ENCODE assay signal across 8 cellular contexts in genomic region chr15:39782441-39783138, GRCh38. TPM values are rescaled to one million over a fixed set of nuclear protein-coding genes. Genes with fewer than 3 reads are reported as not detected.
DNase-seq lines count a peak whose midpoint lies in the region; ATAC-seq and TF ChIP-seq lines count a peak whose summit lies in the region.

TSS of gene FSIP1 (minus strand) at chr15:39782841. CDS start at chr15:39776524, 6,317 bp downstream.

- no peaks in the 10 kb centered on the region for H3K36me3 Mint-ChIP-seq in WTC11

- no peaks in the 10 kb centered on the region for H3K9me3 ChIP-seq in spleen

- H3K27ac ChIP-seq in caudate nucleus (ENCODE audit: low read depth, low read length) (peak within 1 kb of the TSS; percentile 69), spleen (peak within 1 kb of the TSS; percentile 56 to 91 (median 82))

- H3K27me3 ChIP-seq in spleen (replicated peaks in 1 of 7): no peaks in the 10 kb centered on the region

- H3K9me3 Mint-ChIP-seq in WTC11: peaks cover 8% of the 10 kb centered on the region

- TF ChIP-seq CTCF in WTC11 (IDR thresholded peaks at IDR 0.05) (no peak), spleen (IDR thresholded peaks at IDR 0.05 in 8 of 11, conservative IDR thresholded peaks at IDR 0.05 in 3 of 11) (peak in 2 of 11 experiments; percentile 17 to 30)

- intact Hi-C loops in spleen (cut with DNase I; ENCODE audit: low total_unique reads): loop anchor here (10.0 kb wide), 1 partner anchor 92 kb away; no protein-coding TSS in a partner anchor

- H3K27ac Mint-ChIP-seq in WTC11: peak within 1 kb of the TSS; percentile 89

- peak; percentile 98 for DNase-seq in AG08395 (ENCODE audit: low spot score)
- DNase-seq in NCI-H2227 (lab: John Stamatoyannopoulos, UW; ENCODE audit: unreplicated experiment): peak; percentile 94
- peak; percentile 97 for DNase-seq in WTC11 (ENCODE audit: low spot score)
- DNase-seq in caudate nucleus (lab: John Stamatoyannopoulos, UW): peak; percentile 79 to 100 (median 95)
- DNase-seq in inferior parietal cortex (ENCODE audit: extremely low spot score): peak; percentile 94
- DNase-seq in spleen: peak; percentile 99

- H3K4me1 ChIP-seq in spleen: peaks cover 6 to 51% (median 35%) of the 10 kb centered on the region in 6 donors

- H3K4me3 Mint-ChIP-seq in WTC11: peak within 1 kb of the TSS; percentile 79

- H3K4me1 Mint-ChIP-seq in WTC11: peaks cover 52% of the 10 kb centered on the region

- peak; percentile 97 for ATAC-seq in GM18909 (IDR thresholded peaks at IDR 0.05; ENCODE audit: poor library complexity, unreplicated experiment)
- peak; percentile 98 for ATAC-seq in HG03159 (IDR thresholded peaks at IDR 0.05; ENCODE audit: unreplicated experiment)
- peak; percentile 97 for ATAC-seq in WTC11

- peak in 1 of 3 donors; percentile 24 for TF ChIP-seq POLR2A in spleen (IDR thresholded peaks at IDR 0.05)

- POLR2A ChIA-PET in WTC11 (lab: Charles Lee): interaction anchor here (0.6 to 1.2 kb wide), 3 partner anchors 141 to 200 kb away, joined by 3 to 4 read pairs (median 4); partner anchors contain the start of gene EIF2AK4

- WGBS in spleen, 5 donors: 0 to 2% (median 0%) methylated on average over 14 to 64 of the region's 64 CpGs

- peak within 1 kb of the TSS; percentile 73 to 99 (median 98) for H3K4me3 ChIP-seq in spleen

- H3K36me3 ChIP-seq in spleen: no peaks in the 10 kb centered on the region

- CTCF ChIA-PET in WTC11 (lab: Charles Lee): interaction anchor here (0.6 to 1.9 kb wide), 11 partner anchors 26 to 1148 kb away, joined by 3 to 12 read pairs (median 3); partner anchors contain the start of gene DISP2

- no peaks in the 10 kb centered on the region for H3K27me3 Mint-ChIP-seq in WTC11 (ENCODE audit: low read depth)

TF ChIP-seq in WTC11, 78 proteins besides CTCF, POLR2A, EP300 and RAD21 (continues in another document):
- peak; percentile 92; the same call in 1 of the 2 replicates for TF ChIP-seq ARID4B (CRISPR knock-in tag; IDR thresholded peaks at IDR 0.05; ENCODE audit: borderline replicate concordance)
- no peak for TF ChIP-seq IRF1 (CRISPR knock-in tag; IDR thresholded peaks at IDR 0.05)
- peak; percentile 92 for TF ChIP-seq E2F5 (CRISPR knock-in tag; IDR thresholded peaks at IDR 0.05)
- TF ChIP-seq ATF6 (CRISPR knock-in tag; IDR thresholded peaks at IDR 0.05): no peak
- 0 out of 2 replicates have a peak, but pooled peaks have one; percentile 16 for TF ChIP-seq HMGXB4 (CRISPR knock-in tag; IDR thresholded peaks at IDR 0.05)
- TF ChIP-seq FOXK1 (CRISPR knock-in tag; IDR thresholded peaks at IDR 0.05): peak; percentile 63; the same call in 1 of the 2 replicates
- peak; percentile 37; the same call in 1 of the 2 replicates for TF ChIP-seq FOXP1 (CRISPR knock-in tag; IDR thresholded peaks at IDR 0.05; ENCODE audit: borderline replicate concordance)
- TF ChIP-seq MAX (CRISPR knock-in tag; IDR thresholded peaks at IDR 0.05): peak; percentile 83
- peak; percentile 67; the same call in 1 of the 2 replicates for TF ChIP-seq FOXP4 (CRISPR knock-in tag; IDR thresholded peaks at IDR 0.05)

RNA-seq across cellular contexts. Expression of gene FSIP1, which starts in this region (rescaled TPM):
- total RNA-seq in WTC11 (2021): 0.55 to 0.61 TPM (median 0.60 TPM) in 3 replicates
- total RNA-seq in spleen: 1 to 10 TPM in 1 of 7 donors, under 1 TPM in 6; 0.28 to 2.3 (median 0.63) TPM
- under 1 TPM; 0.09 to 0.13 (median 0.12) TPM for polyA plus RNA-seq in spleen

Comparison
In these comparisons a context has a peak if more than half of its experiments do, and no peak if none do; other contexts are left out.
1. Peak in every context shown above with its lines: DNase-seq, ATAC-seq, H3K4me3 ChIP-seq and H3K27ac ChIP-seq.
2. Peak in DNase-seq and ATAC-seq in WTC11; RNA of the gene not detected or under 1 TPM.